Comparison of ENCODE assay signal across 15 cellular contexts in the genomic region with DNA sequence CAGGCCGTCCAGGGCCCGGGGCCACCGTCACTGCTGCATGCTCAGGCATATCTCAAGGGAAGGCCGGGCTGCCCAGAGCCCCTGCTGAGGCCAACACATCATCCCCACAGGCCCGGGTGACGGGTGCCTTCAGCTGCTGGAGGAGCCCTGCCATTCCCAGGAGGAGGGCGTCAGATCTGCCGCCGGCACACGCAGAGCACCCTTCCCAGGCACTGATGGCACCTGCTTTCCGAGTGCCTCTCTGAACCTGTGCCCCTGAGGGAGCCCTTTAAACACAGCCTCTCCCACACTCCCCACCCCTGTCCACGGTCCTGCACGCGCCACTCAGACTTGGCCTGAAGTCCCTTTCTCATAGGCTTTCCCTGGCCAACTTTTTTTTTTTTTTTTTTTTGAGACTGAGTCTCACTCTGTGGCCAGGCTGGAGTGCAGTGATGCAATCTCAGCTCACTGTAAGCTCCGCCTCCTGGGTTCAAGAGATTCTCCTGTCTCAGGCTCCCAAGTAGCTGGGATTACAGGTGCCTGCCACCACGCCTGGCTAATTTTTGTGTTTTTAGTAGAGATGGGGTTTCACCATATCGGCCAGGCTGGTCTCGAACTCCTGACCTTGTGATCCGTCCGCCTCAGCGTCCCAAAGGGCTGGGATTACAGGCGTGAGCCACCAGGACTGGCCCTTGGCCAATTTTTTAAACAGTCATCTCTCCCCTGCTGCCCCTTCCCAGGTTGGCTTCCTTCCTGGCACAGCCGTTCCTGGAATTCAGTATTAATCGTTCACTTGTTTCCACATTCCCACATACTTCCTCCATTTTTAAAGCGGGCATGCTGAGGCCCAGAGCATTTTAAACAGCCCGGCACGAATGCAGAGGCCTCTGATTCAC.
DNase-seq lines count a peak whose midpoint lies in the region; ATAC-seq and TF ChIP-seq lines count a peak whose summit lies in the region.
"Had no signal": no experiment of that assay in that cellular context is flagged by ENCODE, and none has a peak within 500 bp of the region (broad histone marks: within the 10 kb centered on the region; RNA-seq: fewer than 3 reads in every experiment).

No MANE protein-coding gene starts in this region.

- H3K9ac ChIP-seq in mucosa of rectum (ENCODE audit: low read depth in 1 of 2, low read length in 2 of 2), result no peak overlapping the region

- no peak overlapping the region for H3K27ac ChIP-seq in dorsolateral prefrontal cortex
- peak overlapping the region; percentile 45 to 71 for H3K27ac ChIP-seq in mucosa of rectum (ENCODE audit: low read depth in 2 of 2, low read length in 2 of 2)
- peak overlapping the region; percentile 14 to 83 (median 32) for H3K27ac ChIP-seq in thyroid gland

- no peak overlapping the region for H3K4me3 ChIP-seq in dorsolateral prefrontal cortex
- H3K4me3 ChIP-seq in mucosa of rectum (ENCODE audit: low read length in 2 of 2), result no peak overlapping the region
- no peak overlapping the region for H3K4me3 ChIP-seq in thyroid gland (replicated peaks in 1 of 3)
- H3K4me3 ChIP-seq in MG63, result no peak overlapping the region

- no peak for TF ChIP-seq POLR2A in thyroid gland (IDR thresholded peaks at IDR 0.05)

- intact Hi-C loops in dorsolateral prefrontal cortex (cut with DNase I) (no loop called here), thyroid gland (cut with DNase I) (no loop called here)

- ATAC-seq in GM19395 (IDR thresholded peaks at IDR 0.05; ENCODE audit: unreplicated experiment), result no peak
- no peak for ATAC-seq in HG03039 (IDR thresholded peaks at IDR 0.05; ENCODE audit: unreplicated experiment)

- 50 to 56% methylated on average over 27 of the region's 27 CpGs for WGBS in thyroid gland, 2 donors

- DNase-seq in activated effector memory CD4-positive, alpha-beta T cell treated with anti-CD3 and anti-CD28 coated beads, Interleukin-2, amount 50 U/mL, for 16 hours, result peak; percentile 36
- DNase-seq in activated effector memory CD4-positive, alpha-beta T cell treated with Interleukin-2 at 50 U/mL for 16 hours, result no peak
- DNase-seq in dorsolateral prefrontal cortex (peak in 6 of 10 donors; percentile 6 to 39 (median 22)), thyroid gland (peak; percentile 18 to 39), MG63 (no peak)
- DNase-seq: activated CD4-positive, alpha-beta T cell treated with anti-CD3 and anti-CD28 coated beads for 4 hours; activated T-cell treated with anti-CD3 and anti-CD28 coated beads, Interleukin-2, amount 50 U/mL, for 48 hours; CD4-positive, alpha-beta memory T cell; foreskin melanocyte; SHP77; stimulated activated CD4-positive, alpha-beta T cell treated with anti-CD3 and anti-CD28 coated beads, Interleukin-4, amount 100 ng/mL, for 1 hour; T-helper 2 cell had no signal

- no peaks in the 10 kb centered on the region for H3K9me3 ChIP-seq in mucosa of rectum (ENCODE audit: control insufficient read depth in 2 of 2, low read length in 2 of 2)
- H3K9me3 ChIP-seq in thyroid gland, result no peaks in the 10 kb centered on the region
- H3K9me3 ChIP-seq in MG63, result no peaks in the 10 kb centered on the region

- TF ChIP-seq CTCF in dorsolateral prefrontal cortex (IDR thresholded peaks at IDR 0.05 in 54 of 56, conservative IDR thresholded peaks at IDR 0.05 in 2 of 56; ENCODE audit: low read depth in 1 of 56, partially characterized antibody in 56 of 56) (no peak), thyroid gland (IDR thresholded peaks at IDR 0.05) (no peak)

- H3K27me3 ChIP-seq in dorsolateral prefrontal cortex, result no peaks in the 10 kb centered on the region
- no peaks in the 10 kb centered on the region for H3K27me3 ChIP-seq in mucosa of rectum (ENCODE audit: control insufficient read depth in 2 of 2, insufficient read depth in 2 of 2, low read length in 2 of 2)
- H3K27me3 ChIP-seq in thyroid gland, result no peaks in the 10 kb centered on the region
- H3K27me3 ChIP-seq in MG63, result no peaks in the 10 kb centered on the region

- H3K4me1 ChIP-seq in mucosa of rectum (ENCODE audit: control insufficient read depth in 2 of 2, insufficient read depth in 2 of 2, low read length in 2 of 2) (peaks cover 5 to 8% of the 10 kb centered on the region in 2 donors), thyroid gland (peaks cover 17 to 25% of the 10 kb centered on the region in 2 donors)

- H3K36me3 ChIP-seq in mucosa of rectum (ENCODE audit: control insufficient read depth in 2 of 2, insufficient read depth in 2 of 2, low read length in 2 of 2) (no peaks in the 10 kb centered on the region), thyroid gland (no peaks in the 10 kb centered on the region), MG63 (no peaks in the 10 kb centered on the region)

Comparison
In these comparisons a context has a peak if more than half of its experiments do, and no peak if none do; other contexts are left out.
1. DNase-seq: peak in activated effector memory CD4-positive, alpha-beta T cell treated with anti-CD3 and anti-CD28 coated beads, Interleukin-2, amount 50 U/mL, for 16 hours (single experiment), dorsolateral prefrontal cortex (6 of 10) and thyroid gland (2 of 2); none in activated effector memory CD4-positive, alpha-beta T cell treated with Interleukin-2 at 50 U/mL for 16 hours (single experiment) and MG63 (single experiment).
2. H3K27ac ChIP-seq: peak in mucosa of rectum (2 of 2) and thyroid gland (3 of 3); none in dorsolateral prefrontal cortex (0 of 59).